In the genomic region with DNA sequence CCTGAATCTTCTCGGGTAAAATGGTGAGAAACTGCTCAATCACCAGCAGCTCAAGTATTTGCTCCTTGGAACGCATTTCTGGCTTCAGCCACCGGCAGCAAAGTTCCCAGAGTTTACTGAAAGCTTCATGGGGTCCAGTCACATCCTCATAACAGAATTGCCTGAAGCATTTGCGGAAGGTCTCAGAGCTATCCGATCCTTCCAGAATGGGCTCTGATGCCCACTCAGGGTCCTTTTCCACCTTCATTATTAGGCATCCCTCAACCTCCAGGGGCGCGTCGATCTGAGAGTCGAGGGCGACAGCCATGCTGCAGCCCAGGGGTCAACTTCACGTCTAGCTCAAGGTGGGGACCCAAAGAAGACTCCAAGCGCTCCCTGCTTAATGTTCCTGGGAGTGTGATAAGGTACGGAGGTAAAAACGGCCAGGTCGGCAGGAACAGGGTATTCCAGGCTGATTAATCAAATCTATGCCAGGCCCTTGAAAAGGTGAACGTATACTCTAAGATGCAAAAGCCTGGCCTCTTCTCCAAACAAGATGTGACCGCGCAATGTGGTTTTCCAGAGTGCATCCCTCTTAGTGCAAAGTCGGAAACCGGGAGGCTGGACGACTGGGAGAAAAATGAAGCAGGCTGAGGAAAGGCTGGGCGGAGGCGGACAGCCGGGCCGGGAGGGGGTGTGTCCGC, we compare ENCODE assay signal across 8 cellular contexts.
A peak's percentile ranks its signal among the peaks of the same experiment; 100 is the strongest.
DNase-seq lines count a peak whose midpoint lies in the region; ATAC-seq lines count a peak whose summit lies in the region.

No MANE protein-coding gene starts in this region.

- peak overlapping the region; percentile 90 for H3K4me3 Mint-ChIP-seq in T-helper 1 cell treated with Interleukin-12 subunit alpha and Interleukin-12 subunit beta and Interleukin-4 antibody, amounts not matched to agents 30 μg/mL and 1 μg/mL, for 36 hours
- H3K4me3 Mint-ChIP-seq in dendritic cell treated with granulocyte-macrophage colony-stimulating factor and Interleukin-4, amounts not matched to agents 40 ng/mL and 50 ng/mL, for 4 days: peak overlapping the region; percentile 90

- no peaks in the 10 kb centered on the region for H3K9me3 Mint-ChIP-seq in T-helper 1 cell treated with Interleukin-12 subunit alpha and Interleukin-12 subunit beta and Interleukin-4 antibody, amounts not matched to agents 30 μg/mL and 1 μg/mL, for 36 hours
- no peaks in the 10 kb centered on the region for H3K9me3 Mint-ChIP-seq in dendritic cell treated with granulocyte-macrophage colony-stimulating factor and Interleukin-4, amounts not matched to agents 40 ng/mL and 50 ng/mL, for 4 days

- no peaks in the 10 kb centered on the region for H3K9me3 ChIP-seq in mucosa of rectum (ENCODE audit: control insufficient read depth in 2 of 2, low read length in 2 of 2)

- no peaks in the 10 kb centered on the region for H3K27me3 Mint-ChIP-seq in T-helper 1 cell treated with Interleukin-12 subunit alpha and Interleukin-12 subunit beta and Interleukin-4 antibody, amounts not matched to agents 30 μg/mL and 1 μg/mL, for 36 hours (ENCODE audit: low read depth)
- H3K27me3 Mint-ChIP-seq in dendritic cell treated with granulocyte-macrophage colony-stimulating factor and Interleukin-4, amounts not matched to agents 40 ng/mL and 50 ng/mL, for 4 days: no peaks in the 10 kb centered on the region

- DNase-seq in T-helper 1 cell (no peak), RKO (ENCODE audit: low spot score) (peak; percentile 38)

- no peaks in the 10 kb centered on the region for H3K27me3 ChIP-seq in mucosa of rectum (ENCODE audit: control insufficient read depth in 2 of 2, insufficient read depth in 2 of 2, low read length in 2 of 2)

- peaks cover 20 to 21% of the 10 kb centered on the region in 2 donors for H3K4me1 ChIP-seq in mucosa of rectum (ENCODE audit: control insufficient read depth in 2 of 2, insufficient read depth in 2 of 2, low read length in 2 of 2)

- peaks cover 7 to 10% of the 10 kb centered on the region in 2 donors for H3K36me3 ChIP-seq in mucosa of rectum (ENCODE audit: control insufficient read depth in 2 of 2, insufficient read depth in 2 of 2, low read length in 2 of 2)

- peak overlapping the region; percentile 93 for H3K27ac Mint-ChIP-seq in T-helper 1 cell treated with Interleukin-12 subunit alpha and Interleukin-12 subunit beta and Interleukin-4 antibody, amounts not matched to agents 30 μg/mL and 1 μg/mL, for 36 hours
- H3K27ac Mint-ChIP-seq in dendritic cell treated with granulocyte-macrophage colony-stimulating factor and Interleukin-4, amounts not matched to agents 40 ng/mL and 50 ng/mL, for 4 days: peak overlapping the region; percentile 95

- H3K9ac ChIP-seq in mucosa of rectum (ENCODE audit: low read depth in 1 of 2, low read length in 2 of 2): peak overlapping the region; percentile 47 to 48

- intact Hi-C loops in dendritic cell treated with granulocyte-macrophage colony-stimulating factor and Interleukin-4, amounts not matched to agents 40 ng/mL and 50 ng/mL, for 4 days (cut with micrococcal nuclease): no loop called here

- ATAC-seq in HG02852 (IDR thresholded peaks at IDR 0.05; ENCODE audit: unreplicated experiment) (peak; percentile 5), GM18861 (IDR thresholded peaks at IDR 0.05; ENCODE audit: unreplicated experiment) (no peak), GM18909 (IDR thresholded peaks at IDR 0.05; ENCODE audit: poor library complexity, unreplicated experiment) (no peak)

- H3K27ac ChIP-seq in mucosa of rectum (ENCODE audit: low read depth in 2 of 2, low read length in 2 of 2): peak overlapping the region; percentile 96 to 97

- peaks cover 50% of the 10 kb centered on the region for H3K4me1 Mint-ChIP-seq in T-helper 1 cell treated with Interleukin-12 subunit alpha and Interleukin-12 subunit beta and Interleukin-4 antibody, amounts not matched to agents 30 μg/mL and 1 μg/mL, for 36 hours (ENCODE audit: low read depth)
- H3K4me1 Mint-ChIP-seq in dendritic cell treated with granulocyte-macrophage colony-stimulating factor and Interleukin-4, amounts not matched to agents 40 ng/mL and 50 ng/mL, for 4 days (ENCODE audit: low read depth): peaks cover 46% of the 10 kb centered on the region

- H3K4me3 ChIP-seq in mucosa of rectum (ENCODE audit: low read length in 2 of 2): peak overlapping the region; percentile 74 to 86

- H3K36me3 Mint-ChIP-seq in T-helper 1 cell treated with Interleukin-12 subunit alpha and Interleukin-12 subunit beta and Interleukin-4 antibody, amounts not matched to agents 30 μg/mL and 1 μg/mL, for 36 hours (ENCODE audit: low read depth): peaks cover 6% of the 10 kb centered on the region
- peaks cover 63% of the 10 kb centered on the region for H3K36me3 Mint-ChIP-seq in dendritic cell treated with granulocyte-macrophage colony-stimulating factor and Interleukin-4, amounts not matched to agents 40 ng/mL and 50 ng/mL, for 4 days (ENCODE audit: low read depth)
